21 cellular contexts compared by ENCODE assay signal in the genomic region with DNA sequence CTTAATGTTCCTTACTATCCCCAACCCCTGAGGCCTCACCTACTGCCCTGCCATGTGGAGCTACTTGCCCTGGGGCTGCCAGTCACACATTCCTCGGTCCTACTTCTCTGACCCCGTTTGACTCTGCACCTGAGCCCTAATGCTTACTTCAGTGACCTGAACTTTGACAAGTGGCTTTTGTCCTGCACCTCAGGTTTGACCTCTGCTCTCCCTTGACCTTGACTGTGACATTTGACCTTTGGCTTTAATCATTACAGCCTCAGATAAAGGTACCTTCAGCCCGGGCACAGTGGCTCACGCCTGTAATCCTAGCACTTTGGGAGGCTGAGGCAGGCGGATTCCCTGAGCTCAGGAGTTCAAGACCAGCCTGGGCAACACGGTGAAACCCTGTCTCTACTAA.
"Had no signal": no experiment of that assay in that cellular context is flagged by ENCODE, and none has a peak within 500 bp of the region (broad histone marks: within the 10 kb centered on the region; RNA-seq: fewer than 3 reads in every experiment).

No MANE protein-coding gene starts in this region.

- H3K4me1 ChIP-seq: transverse colon had no signal

- H2AFZ ChIP-seq: hepatocyte had no signal

- H3K36me3 ChIP-seq: transverse colon had no signal

- H3K27ac ChIP-seq: epithelial cell of prostate, esophagus squamous epithelium, hepatocyte, transverse colon had no signal

- H3K4me3 ChIP-seq: esophagus squamous epithelium, hepatocyte, thoracic aorta, transverse colon had no signal

- H3K27me3 ChIP-seq: esophagus squamous epithelium, hepatocyte, transverse colon had no signal

- H3K9me3 ChIP-seq: thoracic aorta, transverse colon had no signal

- DNase-seq: effector memory CD8-positive, alpha-beta T cell; esophagus squamous epithelium; foreskin fibroblast; head of caudate nucleus; kidney; left colon; mammary epithelial cell; naive thymus-derived CD4-positive, alpha-beta T cell; nephron progenitor cell; posterior cingulate gyrus; right cardiac atrium; stimulated activated CD4-positive, alpha-beta T cell treated with anti-CD3 and anti-CD28 coated beads, Interleukin-4, amount 100 ng/mL, for 1 hour; stimulated activated CD8-positive, alpha-beta memory T cell treated with anti-CD3 and anti-CD28 coated beads, Interleukin-4, amount 100 ng/mL, for 48 hours; stimulated activated naive CD8-positive, alpha-beta T cell treated with anti-CD3 and anti-CD28 coated beads, Interleukin-15, amount 100 ng/mL, for 72 hours; substantia nigra; transverse colon had no signal

- H3K4me3 Mint-ChIP-seq: central memory CD8-positive, alpha-beta T cell; effector memory CD8-positive, alpha-beta T cell; naive thymus-derived CD4-positive, alpha-beta T cell; nephron progenitor cell; stimulated activated memory B cell treated with anti-CD40 and anti-IgM and Interleukin-4, amounts not matched to agents 10 μg/mL and 1 μg/mL and 100 μg/mL, for 72 hours; stimulated activated naive CD8-positive, alpha-beta T cell treated with anti-CD3 and anti-CD28 coated beads, Interleukin-15, amount 100 ng/mL, for 72 hours had no signal

- FAIRE-seq: kidney had no signal

- H3K27ac Mint-ChIP-seq: effector memory CD8-positive, alpha-beta T cell; naive thymus-derived CD4-positive, alpha-beta T cell; nephron progenitor cell; stimulated activated memory B cell treated with anti-CD40 and anti-IgM and Interleukin-4, amounts not matched to agents 10 μg/mL and 1 μg/mL and 100 μg/mL, for 72 hours; stimulated activated naive CD8-positive, alpha-beta T cell treated with anti-CD3 and anti-CD28 coated beads, Interleukin-15, amount 100 ng/mL, for 72 hours had no signal

- H3K4me2 ChIP-seq: hepatocyte had no signal

- H3K4me1 Mint-ChIP-seq: nephron progenitor cell had no signal

- ATAC-seq: effector memory CD8-positive, alpha-beta T cell; left colon; naive thymus-derived CD4-positive, alpha-beta T cell; stimulated activated memory B cell treated with anti-CD40 and anti-IgM and Interleukin-4, amounts not matched to agents 10 μg/mL and 1 μg/mL and 100 μg/mL, for 72 hours; stimulated activated naive CD8-positive, alpha-beta T cell treated with anti-CD3 and anti-CD28 coated beads, Interleukin-15, amount 100 ng/mL, for 72 hours had no signal

- H3K79me2 ChIP-seq: hepatocyte had no signal

- H3K27me3 Mint-ChIP-seq: central memory CD8-positive, alpha-beta T cell; effector memory CD8-positive, alpha-beta T cell; naive thymus-derived CD4-positive, alpha-beta T cell; stimulated activated memory B cell treated with anti-CD40 and anti-IgM and Interleukin-4, amounts not matched to agents 10 μg/mL and 1 μg/mL and 100 μg/mL, for 72 hours; stimulated activated naive CD8-positive, alpha-beta T cell treated with anti-CD3 and anti-CD28 coated beads, Interleukin-15, amount 100 ng/mL, for 72 hours had no signal
